Comparison of ENCODE assay signal across 1 cellular context in the genomic region with DNA sequence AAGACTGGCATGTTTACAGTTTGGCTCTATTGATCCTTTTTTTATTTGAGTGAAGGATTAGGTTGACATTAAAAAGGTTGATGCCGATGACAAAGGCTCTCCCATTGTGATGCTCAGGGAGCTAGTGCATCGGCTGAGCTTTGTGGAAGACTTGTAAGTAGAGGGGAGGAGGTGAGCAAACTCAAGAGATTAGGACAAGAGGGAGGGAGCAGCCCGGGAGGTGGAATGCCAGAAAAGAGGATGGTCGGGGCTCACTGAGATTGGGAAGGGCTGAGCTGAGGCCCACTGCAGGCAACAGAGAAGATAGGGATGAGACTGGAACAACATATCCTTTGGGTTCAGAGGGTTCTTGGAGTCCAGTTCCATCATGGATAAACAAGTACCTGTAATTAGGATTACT.
TF ChIP-seq lines count a peak whose summit lies in the region.

No MANE protein-coding gene starts in this region.

TF ChIP-seq in IMR-90, 13 proteins besides CTCF, POLR2A, EP300 and RAD21 (continued from another document):
- TF ChIP-seq, protein P1, sequence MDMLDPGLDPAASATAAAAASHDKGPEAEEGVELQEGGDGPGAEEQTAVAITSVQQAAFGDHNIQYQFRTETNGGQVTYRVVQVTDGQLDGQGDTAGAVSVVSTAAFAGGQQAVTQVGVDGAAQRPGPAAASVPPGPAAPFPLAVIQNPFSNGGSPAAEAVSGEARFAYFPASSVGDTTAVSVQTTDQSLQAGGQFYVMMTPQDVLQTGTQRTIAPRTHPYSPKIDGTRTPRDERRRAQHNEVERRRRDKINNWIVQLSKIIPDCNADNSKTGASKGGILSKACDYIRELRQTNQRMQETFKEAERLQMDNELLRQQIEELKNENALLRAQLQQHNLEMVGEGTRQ (IDR thresholded peaks at IDR 0.05; ENCODE audit: low read depth, low read length) = no peak
- TF ChIP-seq MAFK (IDR thresholded peaks at IDR 0.05; ENCODE audit: low read depth, low read length) = no peak
- TF ChIP-seq CEBPB (IDR thresholded peaks at IDR 0.05; ENCODE audit: low read depth, low read length) = no peak
- no peak for TF ChIP-seq RCOR1 (IDR thresholded peaks at IDR 0.05; ENCODE audit: insufficient replicate concordance, low read length)
- TF ChIP-seq RFX5 (IDR thresholded peaks at IDR 0.05; ENCODE audit: low read depth, low read length) = no peak
- TF ChIP-seq FOS (IDR thresholded peaks at IDR 0.05; ENCODE audit: low read depth, low read length) = no peak
- TF ChIP-seq MXI1 (IDR thresholded peaks at IDR 0.05; ENCODE audit: borderline replicate concordance, low read depth, low read length) = no peak
- no peak for TF ChIP-seq BHLHE40 (IDR thresholded peaks at IDR 0.05; ENCODE audit: low read depth, low read length)
- TF ChIP-seq CHD1 (IDR thresholded peaks at IDR 0.05; ENCODE audit: low read depth, low read length) = no peak
- TF ChIP-seq NFE2L2 (IDR thresholded peaks at IDR 0.05; ENCODE audit: low read depth, low read length) = no peak
- TF ChIP-seq, protein P2, sequence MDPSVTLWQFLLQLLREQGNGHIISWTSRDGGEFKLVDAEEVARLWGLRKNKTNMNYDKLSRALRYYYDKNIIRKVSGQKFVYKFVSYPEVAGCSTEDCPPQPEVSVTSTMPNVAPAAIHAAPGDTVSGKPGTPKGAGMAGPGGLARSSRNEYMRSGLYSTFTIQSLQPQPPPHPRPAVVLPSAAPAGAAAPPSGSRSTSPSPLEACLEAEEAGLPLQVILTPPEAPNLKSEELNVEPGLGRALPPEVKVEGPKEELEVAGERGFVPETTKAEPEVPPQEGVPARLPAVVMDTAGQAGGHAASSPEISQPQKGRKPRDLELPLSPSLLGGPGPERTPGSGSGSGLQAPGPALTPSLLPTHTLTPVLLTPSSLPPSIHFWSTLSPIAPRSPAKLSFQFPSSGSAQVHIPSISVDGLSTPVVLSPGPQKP (IDR thresholded peaks at IDR 0.05; ENCODE audit: borderline replicate concordance, low read depth, low read length) = no peak
